Comparison of ENCODE assay signal across 8 cellular contexts in genomic region chr11:46121724-46122477, GRCh38. TPM values are rescaled to one million over a fixed set of nuclear protein-coding genes. Genes with fewer than 3 reads are reported as not detected.
DNase-seq lines count a peak whose midpoint lies in the region; ATAC-seq and TF ChIP-seq lines count a peak whose summit lies in the region.

No MANE protein-coding gene starts in this region.

- no peaks in the 10 kb centered on the region for H3K9me2 ChIP-seq in PC-9 (ENCODE audit: insufficient read depth)

- H2AFZ ChIP-seq in IMR-90 (replicated peaks; ENCODE audit: low read length, poor library complexity) (peak overlapping the region; percentile 96), PC-9 (peak overlapping the region; percentile 78)

- H4K91ac ChIP-seq in IMR-90 (ENCODE audit: insufficient read depth, low read depth, low read length), result no peak overlapping the region

- peaks cover 31% of the 10 kb centered on the region for H3F3A ChIP-seq in PC-9 (ENCODE audit: insufficient read depth, low read depth)

- H2BK15ac ChIP-seq in IMR-90 (ENCODE audit: low read depth, low read length), result no peak overlapping the region

- H3K4me1 ChIP-seq in IMR-90 (ENCODE audit: control insufficient read depth, insufficient read depth, low read length) (no peaks in the 10 kb centered on the region), PC-9 (replicated peaks; ENCODE audit: insufficient read depth) (peaks cover 41% of the 10 kb centered on the region), esophagus squamous epithelium (peaks cover 4 to 38% (median 17%) of the 10 kb centered on the region in 3 donors)

- H3K36me3 Mint-ChIP-seq in naive B cell, result no peaks in the 10 kb centered on the region
- H3K36me3 Mint-ChIP-seq in stimulated activated effector memory CD8-positive, alpha-beta T cell treated with anti-CD3 and anti-CD28 coated beads, Interleukin-12 subunit alpha, Interleukin-12 subunit beta, amount 100 ng/mL, for 72 hours, result peaks cover 22% of the 10 kb centered on the region

- H3K9me3 ChIP-seq in IMR-90 (ENCODE audit: control insufficient read depth, insufficient read depth, low read length) (no peaks in the 10 kb centered on the region), PC-9 (ENCODE audit: insufficient read depth, low read depth) (no peaks in the 10 kb centered on the region), esophagus squamous epithelium (no peaks in the 10 kb centered on the region)

- peak overlapping the region; percentile 38; the same call in 1 of the 2 replicates for H3K56ac ChIP-seq in IMR-90 (ENCODE audit: extremely low read depth, insufficient read depth, low read length)

- no peaks in the 10 kb centered on the region for H3K27me3 ChIP-seq in IMR-90 (ENCODE audit: control insufficient read depth, insufficient read depth, low read length)
- no peaks in the 10 kb centered on the region for H3K27me3 ChIP-seq in PC-9 (ENCODE audit: insufficient read depth, low read depth)
- H3K27me3 ChIP-seq in esophagus squamous epithelium, result no peaks in the 10 kb centered on the region

- H3K27ac ChIP-seq in IMR-90 (ENCODE audit: insufficient read depth, low read length), result peak overlapping the region; percentile 79
- H3K27ac ChIP-seq in PC-9, result peak overlapping the region; percentile 24
- H3K27ac ChIP-seq in esophagus squamous epithelium, result peak overlapping the region; percentile 94 to 100 (median 96)

- H3K79me2 ChIP-seq in PC-9 (ENCODE audit: low read depth), result peaks cover 32% of the 10 kb centered on the region

- H3K27me3 Mint-ChIP-seq in naive B cell, result no peaks in the 10 kb centered on the region

- intact Hi-C loops in IMR-90 (cut with micrococcal nuclease) (loop anchor here (2.0 to 5.0 kb wide), 2 partner anchors 117 to 185 kb away; no protein-coding TSS in a partner anchor), PC-9 (cut with micrococcal nuclease; ENCODE audit: unreplicated experiment) (loop anchor here (1.0 to 10.0 kb wide), 5 partner anchors 115 to 595 kb away; partner anchors contain the start of genes DGKZ and F2), esophagus squamous epithelium (cut with DNase I) (no loop called here)

- ATAC-seq in GM21528 (IDR thresholded peaks at IDR 0.05; ENCODE audit: low FRiP score, unreplicated experiment) (peak; percentile 50), IMR-90 (ENCODE audit: low read depth) (peak; percentile 62), naive B cell (ENCODE audit: low read depth in 2 of 2) (peak; percentile 55 to 62)
- ATAC-seq in stimulated activated effector memory CD8-positive, alpha-beta T cell treated with anti-CD3 and anti-CD28 coated beads, Interleukin-12 subunit alpha, Interleukin-12 subunit beta, amount 100 ng/mL, for 72 hours, result peak; percentile 73

- no peak overlapping the region for H2AK5ac ChIP-seq in IMR-90 (ENCODE audit: low read depth, low read length)

- H4K20me1 ChIP-seq in IMR-90 (ENCODE audit: insufficient read depth, low read length) (peaks cover 15% of the 10 kb centered on the region; the same call in 1 of the 2 replicates), PC-9 (ENCODE audit: insufficient read depth) (0 out of 2 replicates have a peak, but pooled peaks cover 8% of the 10 kb centered on the region)

- H3K4me3 ChIP-seq in IMR-90 (ENCODE audit: insufficient read depth, low read depth, low read length) (peak overlapping the region; percentile 68), PC-9 (peak overlapping the region; percentile 64), esophagus squamous epithelium (peak overlapping the region; percentile 76 to 94 (median 82))

- BruUV-seq in IMR-90 (replicated peaks; lab: Mats Ljungman, UMichigan), result no TSS peak
- TSS peak; percentile 48 for BruUV-seq in PC-9 (replicated peaks; lab: Mats Ljungman, UMichigan)

- 0 out of 2 replicates have a peak overlapping the region, but pooled peaks have one; percentile 28 for H2BK120ac ChIP-seq in IMR-90 (ENCODE audit: low read depth, low read length)

- H3K23ac ChIP-seq in IMR-90 (ENCODE audit: low read depth, low read length), result 0 out of 2 replicates have a peak overlapping the region, but pooled peaks have one; percentile 8

- peak overlapping the region; percentile 83 to 98 (median 94) for H3K27ac Mint-ChIP-seq in naive B cell
- peak overlapping the region; percentile 97 for H3K27ac Mint-ChIP-seq in stimulated activated effector memory CD8-positive, alpha-beta T cell treated with anti-CD3 and anti-CD28 coated beads, Interleukin-12 subunit alpha, Interleukin-12 subunit beta, amount 100 ng/mL, for 72 hours

- H3K4me3 Mint-ChIP-seq in naive B cell, result peak overlapping the region; percentile 91 to 98 (median 94)
- peak overlapping the region; percentile 95 for H3K4me3 Mint-ChIP-seq in stimulated activated effector memory CD8-positive, alpha-beta T cell treated with anti-CD3 and anti-CD28 coated beads, Interleukin-12 subunit alpha, Interleukin-12 subunit beta, amount 100 ng/mL, for 72 hours

- peak overlapping the region; percentile 78 for H2AK9ac ChIP-seq in IMR-90 (replicated peaks; ENCODE audit: low read depth, low read length, poor library complexity)

- whole genome bisulfite sequencing in IMR-90 (ENCODE audit: extremely low coverage in 2 of 2, insufficient read length in 1 of 2), 2 experiments, result 0% methylated on average over 9 of the region's 74 CpGs; no CpG with 5 or more reads in 1 of the 2 experiments
- WGBS in esophagus squamous epithelium, 2 donors, result 0 to 2% methylated on average over 11 to 15 of the region's 74 CpGs

- no peak overlapping the region for H4K5ac ChIP-seq in IMR-90 (ENCODE audit: low read depth, low read length)

- H3K18ac ChIP-seq in IMR-90 (ENCODE audit: low read depth, low read length), result no peak overlapping the region; the same call in 1 of the 2 replicates

- H3K14ac ChIP-seq in IMR-90 (replicated peaks; ENCODE audit: low read depth, low read length), result peak overlapping the region; percentile 2; the same call in 1 of the 2 replicates

- H3K79me1 ChIP-seq in IMR-90 (ENCODE audit: low read depth in 1 of 2, low read length in 2 of 2), result peaks cover 0 to 17% of the 10 kb centered on the region in 2 experiments; a peak in 2 of 4 replicates

- TF ChIP-seq POLR2A in IMR-90 (IDR thresholded peaks at IDR 0.05; ENCODE audit: low read depth, low read length), result no peak
- peak in 2 of 4 donors; percentile 52 to 55 for TF ChIP-seq POLR2A in esophagus squamous epithelium (IDR thresholded peaks at IDR 0.05)

- H4K8ac ChIP-seq in IMR-90 (ENCODE audit: low read depth in 2 of 2, low read length in 2 of 2), result peak overlapping the region in 1 of 2 experiments; percentile 45; a peak in 1 of 4 replicates

- dilution Hi-C loops in IMR-90 (cut with HindIII; ENCODE audit: low sequenced_read_pairs, unreplicated experiment), result no loop called here

- TF ChIP-seq CTCF in IMR-90 (conservative IDR thresholded peaks at IDR 0.05; ENCODE audit: low read depth, low read length) (no peak), PC-9 (conservative IDR thresholded peaks at IDR 0.05) (no peak), esophagus squamous epithelium (IDR thresholded peaks at IDR 0.05) (no peak)

- H3K4me2 ChIP-seq in IMR-90 (ENCODE audit: low read depth, low read length) (peak overlapping the region; percentile 94), PC-9 (peak overlapping the region; percentile 75)

- peak overlapping the region; percentile 4 for H2BK5ac ChIP-seq in IMR-90 (ENCODE audit: low read depth, low read length, poor library complexity, severe bottlenecking)

- in situ Hi-C loops in IMR-90 (cut with MboI; ENCODE audit: low sequenced_read_pairs), result loop anchor here (25.0 kb wide), 1 partner anchor 190 kb away; no protein-coding TSS in a partner anchor

- TF ChIP-seq RAD21 in IMR-90 (IDR thresholded peaks at IDR 0.05; ENCODE audit: low read length), result no peak

- 0 out of 2 replicates have a peak, but pooled peaks cover 2% of the 10 kb centered on the region for H3K9me1 ChIP-seq in IMR-90 (ENCODE audit: insufficient read depth, low read length)

- H3K9ac ChIP-seq in IMR-90 (ENCODE audit: low read depth, low read length), result peak overlapping the region; percentile 89

- DNase-seq in DMS114 treated with DMSO at 0.1 percent for 48 hours (lab: John Stamatoyannopoulos, UW; ENCODE audit: unreplicated experiment), result peak; percentile 70
- DNase-seq in IMR-90, result peak; percentile 95
- peak; percentile 74 to 81 for DNase-seq in PC-9
- peak; percentile 81 to 83 for DNase-seq in activated T-cell treated with anti-CD3 and anti-CD28 coated beads, Interleukin-2, amount 50 U/mL, for 48 hours
- DNase-seq in esophagus squamous epithelium (lab: John Stamatoyannopoulos, UW), result no peak
- peak; percentile 77 for DNase-seq in naive B cell
- peak; percentile 58 to 90 for DNase-seq in stimulated activated effector memory CD8-positive, alpha-beta T cell treated with anti-CD3 and anti-CD28 coated beads, Interleukin-12 subunit alpha, Interleukin-12 subunit beta, amount 100 ng/mL, for 72 hours (ENCODE audit: low spot score in 2 of 2)

- peak overlapping the region; percentile 41; the same call in 1 of the 2 replicates for H3K4ac ChIP-seq in IMR-90 (ENCODE audit: low read depth, low read length)

- H3K9me3 Mint-ChIP-seq in naive B cell, result no peaks in the 10 kb centered on the region
- H3K9me3 Mint-ChIP-seq in stimulated activated effector memory CD8-positive, alpha-beta T cell treated with anti-CD3 and anti-CD28 coated beads, Interleukin-12 subunit alpha, Interleukin-12 subunit beta, amount 100 ng/mL, for 72 hours, result no peaks in the 10 kb centered on the region

- no peak overlapping the region for H2BK20ac ChIP-seq in IMR-90 (ENCODE audit: low read depth, low read length)

- peaks cover 28 to 36% (median 30%) of the 10 kb centered on the region in 3 donors for H3K4me1 Mint-ChIP-seq in naive B cell
- H3K4me1 Mint-ChIP-seq in stimulated activated effector memory CD8-positive, alpha-beta T cell treated with anti-CD3 and anti-CD28 coated beads, Interleukin-12 subunit alpha, Interleukin-12 subunit beta, amount 100 ng/mL, for 72 hours, result peaks cover 30% of the 10 kb centered on the region

- POLR2A ChIA-PET in IMR-90 (lab: Charles Lee; ENCODE audit: unreplicated experiment) (interaction anchor here (0.6 kb wide), 2 partner anchors 86 to 122 kb away, joined by 6 to 7 read pairs; no protein-coding TSS in a partner anchor), PC-9 (lab: Charles Lee; ENCODE audit: unreplicated experiment) (interaction anchor here (0.6 kb wide), 1 partner anchor 46 kb away, joined by 3 read pairs; no protein-coding TSS in a partner anchor)

- H3K36me3 ChIP-seq in IMR-90 (ENCODE audit: control insufficient read depth, insufficient read depth, low read length), result no peaks in the 10 kb centered on the region
- H3K36me3 ChIP-seq in PC-9 (ENCODE audit: low read depth), result 0 out of 2 replicates have a peak, but pooled peaks cover 3% of the 10 kb centered on the region
- no peaks in the 10 kb centered on the region for H3K36me3 ChIP-seq in esophagus squamous epithelium

- CTCF ChIA-PET in IMR-90 (lab: Yijun Ruan, JAX) (no interaction called here), PC-9 (lab: Charles Lee) (interaction anchor here (0.5 to 0.6 kb wide), 3 partner anchors 38 to 270 kb away, joined by 4 to 8 read pairs (median 5); partner anchors contain the start of gene CHRM4)

RNA-seq across cellular contexts. Expression of gene PHF21A, which starts 0.6 kb away (rescaled TPM):
- total RNA-seq in IMR-90 (2012; rRNA removed) (9.0 and 9.7 TPM in 2 replicates), PC-9 (2021) (45.6 and 54.3 TPM in 2 replicates), esophagus squamous epithelium (10 to 100 TPM; 11.2 to 22.3 (median 15.9) TPM)
- polyA plus RNA-seq in IMR-90 (2012; rRNA removed) (20.6 and 23.6 TPM in 2 replicates), naive B cell (ENCODE audit: low read depth in 6 of 6) (10 to 100 TPM in 5 of 6 donors, under 1 TPM in 1; 0.28 to 19.0 (median 12.3) TPM)
- polyA plus RNA-seq in IMR-90 (2012; cell fraction: cytosol; rRNA removed), result 10.6 and 13.2 TPM in 2 replicates
- polyA plus RNA-seq in IMR-90 (2012; cell fraction: nucleus; rRNA removed; ENCODE audit: low replicate concordance), result 32.8 and 122 TPM in 2 replicates

Comparison
In these comparisons a context has a peak if more than half of its experiments do, and no peak if none do; other contexts are left out.
1. H3K27ac ChIP-seq: peak in every context shown above with its lines; median percentile 96 in esophagus squamous epithelium; 79 in IMR-90; 24 in PC-9.